ENCODE assay signal across 17 cellular contexts in genomic region chr17:42898147-42898807, GRCh38. TPM values are rescaled to one million over a fixed set of nuclear protein-coding genes. Genes with fewer than 3 reads are reported as not detected.
A peak's percentile ranks its signal among the peaks of the same experiment; 100 is the strongest.
DNase-seq lines count a peak whose midpoint lies in the region; FAIRE-seq and TF ChIP-seq lines count a peak whose summit lies in the region.
"Had no signal": no experiment of that assay in that cellular context is flagged by ENCODE, and none has a peak within 500 bp of the region (broad histone marks: within the 10 kb centered on the region; RNA-seq: fewer than 3 reads in every experiment).

No MANE protein-coding gene starts in this region.

- no peak overlapping the region for H2BK5ac ChIP-seq in mesenchymal stem cell (ENCODE audit: low read depth, low read length, poor library complexity, severe bottlenecking)

- peak overlapping the region in 1 of 2 experiments; percentile 79 for H3K23ac ChIP-seq in mesenchymal stem cell (ENCODE audit: low read length in 2 of 2)

- peak; percentile 29 for DNase-seq in D341Med (ENCODE audit: low spot score)
- DNase-seq in chondrocyte (ENCODE audit: low spot score): peak; percentile 29
- no peak for DNase-seq in mesenchymal stem cell
- DNase-seq in small intestine: peak; percentile 78
- DNase-seq in T-helper 2 cell: no peak
- no peak for DNase-seq in neural progenitor cell (ENCODE audit: low spot score)
- no peak for DNase-seq in hepatic stellate cell (ENCODE audit: low spot score)
- DNase-seq: 8988T; AML-193; CD4-positive, CD25-positive, alpha-beta regulatory T cell; DMS 273 treated with DMSO at 0.1 percent for 48 hours; GM23248 had no signal

- H3K9me3 ChIP-seq in mesenchymal stem cell (ENCODE audit: control insufficient read depth, low read length) (no peaks in the 10 kb centered on the region), small intestine (ENCODE audit: control insufficient read depth, low read depth) (no peaks in the 10 kb centered on the region), neural progenitor cell (ENCODE audit: low read depth) (no peaks in the 10 kb centered on the region)
- H3K9me3 ChIP-seq: BLaER1 had no signal

- H3K27me3 Mint-ChIP-seq in chondrocyte (ENCODE audit: low read depth) (no peaks in the 10 kb centered on the region), neural progenitor cell (ENCODE audit: insufficient read depth, low read depth) (no peaks in the 10 kb centered on the region)

- H3K9ac ChIP-seq in mesenchymal stem cell (ENCODE audit: low read length) (no peak overlapping the region), neural progenitor cell (no peak overlapping the region)
- H3K9ac ChIP-seq: BLaER1, GM23248 had no signal

- peak overlapping the region; percentile 39 for H4K91ac ChIP-seq in mesenchymal stem cell (ENCODE audit: low read length)

- no peak overlapping the region for H4K8ac ChIP-seq in mesenchymal stem cell (ENCODE audit: low read length)

- H3K36me3 Mint-ChIP-seq in chondrocyte (ENCODE audit: low read depth) (no peaks in the 10 kb centered on the region), neural progenitor cell (no peaks in the 10 kb centered on the region)
- H3K36me3 Mint-ChIP-seq: CD4-positive, CD25-positive, alpha-beta regulatory T cell had no signal

- no peak overlapping the region for H3K4ac ChIP-seq in mesenchymal stem cell (ENCODE audit: low read depth in 1 of 2, low read length in 2 of 2)

- H3K18ac ChIP-seq in mesenchymal stem cell (ENCODE audit: low read depth in 1 of 2, low read length in 2 of 2): no peak overlapping the region

- H3K4me3 Mint-ChIP-seq in chondrocyte (ENCODE audit: unreplicated experiment) (no peak overlapping the region), neural progenitor cell (no peak overlapping the region)
- H3K4me3 Mint-ChIP-seq: CD4-positive, CD25-positive, alpha-beta regulatory T cell had no signal

- no peaks in the 10 kb centered on the region for H3K79me2 ChIP-seq in neural progenitor cell (ENCODE audit: low read depth)

- no peak overlapping the region for H3K27ac ChIP-seq in mesenchymal stem cell (ENCODE audit: low read length, poor library complexity, severe bottlenecking)
- H3K27ac ChIP-seq in small intestine (ENCODE audit: low read depth in 1 of 2, low read length in 1 of 2): peak overlapping the region in 1 of 2 donors; percentile 2
- H3K27ac ChIP-seq in neural progenitor cell: no peak overlapping the region
- H3K27ac ChIP-seq: BLaER1, GM23248, HL-60 had no signal

- WGBS in mesenchymal stem cell: 90% methylated on average over 7 of the region's 7 CpGs
- WGBS in small intestine, 3 donors: 61 to 89% (median 67%) methylated on average over 7 of the region's 7 CpGs

- FAIRE-seq in small intestine (lab: Jason Lieb, UNC): no peak
- FAIRE-seq: GM12878, H54 had no signal

- H3F3A ChIP-seq in neural progenitor cell (ENCODE audit: low read depth): no peaks in the 10 kb centered on the region

- H3K4me1 ChIP-seq in mesenchymal stem cell (ENCODE audit: control insufficient read depth, insufficient read depth, low read depth, low read length): peaks cover 10% of the 10 kb centered on the region
- H3K4me1 ChIP-seq in small intestine (ENCODE audit: control insufficient read depth in 2 of 2, insufficient read depth in 1 of 2, low read depth in 1 of 2, low read length in 1 of 2): peaks cover 4% of the 10 kb centered on the region in 2 donors
- no peaks in the 10 kb centered on the region for H3K4me1 ChIP-seq in neural progenitor cell

- no peak overlapping the region for H3K14ac ChIP-seq in mesenchymal stem cell (ENCODE audit: low read length in 2 of 2)

- H3K36me3 ChIP-seq in mesenchymal stem cell (ENCODE audit: control insufficient read depth in 1 of 2, insufficient read depth in 2 of 2, low read depth in 1 of 2, low read length in 2 of 2): no peaks in the 10 kb centered on the region
- H3K36me3 ChIP-seq in small intestine (ENCODE audit: control insufficient read depth in 2 of 2, insufficient read depth in 2 of 2, low read length in 2 of 2): no peaks in the 10 kb centered on the region
- H3K36me3 ChIP-seq in neural progenitor cell: no peaks in the 10 kb centered on the region
- H3K36me3 ChIP-seq: BLaER1 had no signal

- no peak overlapping the region for H2BK120ac ChIP-seq in mesenchymal stem cell (ENCODE audit: low read depth, low read length)

- H3K4me1 Mint-ChIP-seq in chondrocyte (ENCODE audit: low read depth) (peaks cover 25% of the 10 kb centered on the region), neural progenitor cell (peaks cover 2% of the 10 kb centered on the region)
- H3K4me1 Mint-ChIP-seq: CD4-positive, CD25-positive, alpha-beta regulatory T cell had no signal

- H3K4me2 ChIP-seq in mesenchymal stem cell (ENCODE audit: low read length, poor library complexity, severe bottlenecking) (no peak overlapping the region), neural progenitor cell (no peak overlapping the region)
- H3K4me2 ChIP-seq: BLaER1 had no signal

- TF ChIP-seq CTCF in chondrocyte (IDR thresholded peaks at IDR 0.05): no peak
- no peak for TF ChIP-seq CTCF in neural progenitor cell (IDR thresholded peaks at IDR 0.05)

- H3K9me3 Mint-ChIP-seq in chondrocyte (ENCODE audit: low read depth) (no peaks in the 10 kb centered on the region), neural progenitor cell (no peaks in the 10 kb centered on the region)
- H3K9me3 Mint-ChIP-seq: CD4-positive, CD25-positive, alpha-beta regulatory T cell had no signal

- H2AFZ ChIP-seq in mesenchymal stem cell (ENCODE audit: low read depth, low read length) (no peak overlapping the region), neural progenitor cell (replicated peaks) (no peak overlapping the region)
- H2AFZ ChIP-seq: GM23248 had no signal

- H2BK12ac ChIP-seq in mesenchymal stem cell (ENCODE audit: low read length in 2 of 2): no peak overlapping the region

- H3K4me3 ChIP-seq in mesenchymal stem cell (ENCODE audit: insufficient read depth in 1 of 2, low read depth in 1 of 2, low read length in 2 of 2) (no peak overlapping the region), small intestine (ENCODE audit: low read depth in 1 of 2, low read length in 2 of 2) (no peak overlapping the region), neural progenitor cell (no peak overlapping the region)
- H3K4me3 ChIP-seq: BLaER1, GM12878, GM23248 had no signal

- peaks cover 7 to 25% of the 10 kb centered on the region in 2 experiments for H3K27me3 ChIP-seq in mesenchymal stem cell (ENCODE audit: control insufficient read depth in 1 of 2, insufficient read depth in 1 of 2, low read length in 2 of 2)
- no peaks in the 10 kb centered on the region for H3K27me3 ChIP-seq in small intestine (ENCODE audit: control insufficient read depth in 2 of 2, insufficient read depth in 2 of 2, low read length in 2 of 2)
- no peaks in the 10 kb centered on the region for H3K27me3 ChIP-seq in neural progenitor cell
- H3K27me3 ChIP-seq: BLaER1 had no signal

- H3K79me1 ChIP-seq in mesenchymal stem cell (replicated peaks; ENCODE audit: low read length, poor library complexity, severe bottlenecking): no peaks in the 10 kb centered on the region

- H3K27ac Mint-ChIP-seq in chondrocyte (ENCODE audit: unreplicated experiment): no peak overlapping the region
- H3K27ac Mint-ChIP-seq in neural progenitor cell: no peak overlapping the region

- no peak overlapping the region for H2AK5ac ChIP-seq in mesenchymal stem cell (ENCODE audit: low read length, severe bottlenecking)

- H4K20me1 ChIP-seq in neural progenitor cell (ENCODE audit: low read depth): no peaks in the 10 kb centered on the region
- H4K20me1 ChIP-seq: BLaER1 had no signal

- H2BK15ac ChIP-seq in mesenchymal stem cell (ENCODE audit: low read depth, poor library complexity, severe bottlenecking): no peak overlapping the region

RNA-seq across cellular contexts. Expression of gene G6PC1, which starts 2.3 kb away (rescaled TPM):
- not detected in 3 replicates for total RNA-seq in chondrocyte
- not detected for polyA plus RNA-seq in mesenchymal stem cell (2013, experiment 1 of 2)
- not detected for polyA plus RNA-seq in mesenchymal stem cell (2013, experiment 2 of 2)
- polyA plus RNA-seq in small intestine: 10 to 100 TPM in 1 of 3 donors, 1 to 10 TPM in 2; 4.1 to 12.1 (median 4.6) TPM
- total RNA-seq in neural progenitor cell (ENCODE audit: low replicate concordance): not detected in 2 replicates
- total RNA-seq: CD4-positive, CD25-positive, alpha-beta regulatory T cell; Daoy; GM12878; GM23248 had no signal
- polyA plus RNA-seq: CD4-positive, CD25-positive, alpha-beta regulatory T cell; GM12878; GM23248 had no signal

RNA-seq across cellular contexts. Expression of gene AOC3, which starts 47.3 kb away (rescaled TPM):
- total RNA-seq in chondrocyte (0.53 to 17.4 TPM (median 15.5 TPM) in 3 replicates), neural progenitor cell (ENCODE audit: low replicate concordance) (0.90 TPM in 1 of 2 replicates, not detected in the other)
- 0.12 TPM for polyA plus RNA-seq in mesenchymal stem cell (2013, experiment 1 of 2)
- 0.08 TPM for polyA plus RNA-seq in mesenchymal stem cell (2013, experiment 2 of 2)
- 10 to 100 TPM in 1 of 3 donors, 1 to 10 TPM in 2; 1.3 to 30.0 (median 3.0) TPM for polyA plus RNA-seq in small intestine
- total RNA-seq: GM23248 had no signal
- polyA plus RNA-seq: CD4-positive, CD25-positive, alpha-beta regulatory T cell had no signal

RNA-seq across cellular contexts. Expression of gene AOC2, which starts 53.9 kb away (rescaled TPM):
- total RNA-seq in chondrocyte (1.4 to 2.2 TPM (median 1.4 TPM) in 3 replicates), neural progenitor cell (ENCODE audit: low replicate concordance) (1.2 and 2.1 TPM in 2 replicates)
- polyA plus RNA-seq in mesenchymal stem cell (2013, experiment 1 of 2): 0.35 TPM
- polyA plus RNA-seq in mesenchymal stem cell (2013, experiment 2 of 2): 0.19 TPM
- 1 to 10 TPM in 2 of 3 donors, under 1 TPM in 1; 0.54 to 1.3 (median 1.1) TPM for polyA plus RNA-seq in small intestine

Comparison
In these comparisons a context has a peak if more than half of its experiments do, and no peak if none do; other contexts are left out.
1. DNase-seq: peak in D341Med (single experiment), chondrocyte (single experiment) and small intestine (single experiment); none in mesenchymal stem cell (single experiment), T-helper 2 cell (0 of 5), neural progenitor cell (single experiment) and hepatic stellate cell (single experiment).